Comparison of ENCODE assay signal across 8 cellular contexts in genomic region chr16:48158296-48158695, GRCh38. TPM values are rescaled to one million over a fixed set of nuclear protein-coding genes. Genes with fewer than 3 reads are reported as not detected.
DNase-seq lines count a peak whose midpoint lies in the region; ATAC-seq lines count a peak whose summit lies in the region.
"Had no signal": no experiment of that assay in that cellular context is flagged by ENCODE, and none has a peak within 500 bp of the region (broad histone marks: within the 10 kb centered on the region; RNA-seq: fewer than 3 reads in every experiment).

No MANE protein-coding gene starts in this region.

- H3K36me3 Mint-ChIP-seq in natural killer cell treated with Interleukin-12 subunit alpha and Interleukin-12 subunit beta and Interleukin-15 and Interleukin-18, amount 100 ng/mL, for 72 hours, result no peaks in the 10 kb centered on the region

- H3K27ac ChIP-seq in substantia nigra (ENCODE audit: low read depth, low read length, poor library complexity, severe bottlenecking), result no peak overlapping the region

- no peak overlapping the region for H3K4me3 Mint-ChIP-seq in natural killer cell treated with Interleukin-12 subunit alpha and Interleukin-12 subunit beta and Interleukin-15 and Interleukin-18, amount 100 ng/mL, for 72 hours
- H3K4me3 Mint-ChIP-seq: nephron had no signal

- no peaks in the 10 kb centered on the region for H3K9me3 Mint-ChIP-seq in natural killer cell treated with Interleukin-12 subunit alpha and Interleukin-12 subunit beta and Interleukin-15 and Interleukin-18, amount 100 ng/mL, for 72 hours
- H3K9me3 Mint-ChIP-seq: nephron had no signal

- peak; percentile 6 for DNase-seq in activated CD8-positive, alpha-beta memory T cell treated with anti-CD3 and anti-CD28 coated beads, Interleukin-2, amount 50 U/mL, for 24 hours (ENCODE audit: extremely low read depth)
- DNase-seq in stimulated activated CD4-positive, alpha-beta T cell treated with anti-CD3 and anti-CD28 coated beads, Interleukin-12 subunit alpha, Interleukin-12 subunit beta, amount 100 ng/mL, for 24 hours (ENCODE audit: low read depth in 2 of 2), result peak; percentile 24 to 33
- no peak for DNase-seq in natural killer cell treated with Interleukin-12 subunit alpha and Interleukin-12 subunit beta and Interleukin-15 and Interleukin-18, amount 100 ng/mL, for 72 hours (ENCODE audit: low spot score)
- DNase-seq in substantia nigra (lab: John Stamatoyannopoulos, UW) (no peak), NCI-H2107 (lab: John Stamatoyannopoulos, UW) (no peak)

- H3K4me1 Mint-ChIP-seq in natural killer cell treated with Interleukin-12 subunit alpha and Interleukin-12 subunit beta and Interleukin-15 and Interleukin-18, amount 100 ng/mL, for 72 hours (ENCODE audit: low read depth in 2 of 2), result peaks cover 0 to 3% of the 10 kb centered on the region in 2 donors
- H3K4me1 Mint-ChIP-seq: nephron had no signal

- peak; percentile 74 for ATAC-seq in GM19452 (IDR thresholded peaks at IDR 0.05; ENCODE audit: unreplicated experiment)
- peak; percentile 61 for ATAC-seq in HG03139 (IDR thresholded peaks at IDR 0.05; ENCODE audit: unreplicated experiment)
- ATAC-seq in natural killer cell treated with Interleukin-12 subunit alpha and Interleukin-12 subunit beta and Interleukin-15 and Interleukin-18, amount 100 ng/mL, for 72 hours, result no peak

- H3K27ac Mint-ChIP-seq in natural killer cell treated with Interleukin-12 subunit alpha and Interleukin-12 subunit beta and Interleukin-15 and Interleukin-18, amount 100 ng/mL, for 72 hours, result no peak overlapping the region
- H3K27ac Mint-ChIP-seq: nephron had no signal

- H3K27me3 Mint-ChIP-seq in natural killer cell treated with Interleukin-12 subunit alpha and Interleukin-12 subunit beta and Interleukin-15 and Interleukin-18, amount 100 ng/mL, for 72 hours, result peaks cover 7 to 23% of the 10 kb centered on the region in 2 donors

RNA-seq across cellular contexts. Expression of gene ABCC12, which starts 2.5 kb away (rescaled TPM):
- total RNA-seq in natural killer cell treated with Interleukin-12 subunit alpha and Interleukin-12 subunit beta and Interleukin-15 and Interleukin-18, amount 100 ng/mL, for 72 hours, result not detected

Comparison
In these comparisons a context has a peak if more than half of its experiments do, and no peak if none do; other contexts are left out.
1. ATAC-seq: peak in GM19452 (single experiment) and HG03139 (single experiment); none in natural killer cell treated with Interleukin-12 subunit alpha and Interleukin-12 subunit beta and Interleukin-15 and Interleukin-18, amount 100 ng/mL, for 72 hours (0 of 2).
2. DNase-seq: peak in activated CD8-positive, alpha-beta memory T cell treated with anti-CD3 and anti-CD28 coated beads, Interleukin-2, amount 50 U/mL, for 24 hours (single experiment) and stimulated activated CD4-positive, alpha-beta T cell treated with anti-CD3 and anti-CD28 coated beads, Interleukin-12 subunit alpha, Interleukin-12 subunit beta, amount 100 ng/mL, for 24 hours (2 of 2); none in natural killer cell treated with Interleukin-12 subunit alpha and Interleukin-12 subunit beta and Interleukin-15 and Interleukin-18, amount 100 ng/mL, for 72 hours (single experiment), substantia nigra (0 of 49) and NCI-H2107 (single experiment).